In the genomic region with DNA sequence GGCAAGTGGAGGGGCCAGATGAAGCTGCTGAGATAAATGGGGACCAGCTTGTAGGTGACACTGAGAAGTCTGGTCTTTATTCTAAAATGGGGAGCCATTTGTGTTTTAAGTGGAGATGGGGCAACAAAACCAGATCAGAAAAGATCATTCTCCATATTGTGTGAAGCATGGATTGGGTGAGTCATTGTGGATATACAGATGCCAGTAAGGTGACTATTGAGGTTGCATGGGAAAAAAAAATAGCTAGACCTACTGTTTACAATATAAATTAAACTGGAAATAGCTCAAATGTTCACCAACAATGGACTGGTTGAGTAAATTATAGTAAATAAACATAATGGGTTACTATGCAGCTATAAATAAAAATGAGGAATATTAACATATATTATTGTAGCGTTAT, we compare ENCODE assay signal across 2 cellular contexts.
A peak's percentile ranks its signal among the peaks of the same experiment; 100 is the strongest.
TF ChIP-seq lines count a peak whose summit lies in the region.

No MANE protein-coding gene starts in this region.

TF ChIP-seq in SK-N-SH, 30 proteins besides CTCF, POLR2A, EP300 and RAD21 (continued from another document):
- TF ChIP-seq, protein P1, sequence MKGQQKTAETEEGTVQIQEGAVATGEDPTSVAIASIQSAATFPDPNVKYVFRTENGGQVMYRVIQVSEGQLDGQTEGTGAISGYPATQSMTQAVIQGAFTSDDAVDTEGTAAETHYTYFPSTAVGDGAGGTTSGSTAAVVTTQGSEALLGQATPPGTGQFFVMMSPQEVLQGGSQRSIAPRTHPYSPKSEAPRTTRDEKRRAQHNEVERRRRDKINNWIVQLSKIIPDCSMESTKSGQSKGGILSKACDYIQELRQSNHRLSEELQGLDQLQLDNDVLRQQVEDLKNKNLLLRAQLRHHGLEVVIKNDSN (IDR thresholded peaks at IDR 0.05; ENCODE audit: borderline replicate concordance, low read depth): no peak
- peak; percentile 64 for TF ChIP-seq JUND (IDR thresholded peaks at IDR 0.05)

TF ChIP-seq in SK-N-SH treated with all-trans-retinoic acid at 6 μM for 48 hours, 23 proteins besides CTCF, POLR2A, EP300 and RAD21 (continued from another document):
- TF ChIP-seq, protein P2, sequence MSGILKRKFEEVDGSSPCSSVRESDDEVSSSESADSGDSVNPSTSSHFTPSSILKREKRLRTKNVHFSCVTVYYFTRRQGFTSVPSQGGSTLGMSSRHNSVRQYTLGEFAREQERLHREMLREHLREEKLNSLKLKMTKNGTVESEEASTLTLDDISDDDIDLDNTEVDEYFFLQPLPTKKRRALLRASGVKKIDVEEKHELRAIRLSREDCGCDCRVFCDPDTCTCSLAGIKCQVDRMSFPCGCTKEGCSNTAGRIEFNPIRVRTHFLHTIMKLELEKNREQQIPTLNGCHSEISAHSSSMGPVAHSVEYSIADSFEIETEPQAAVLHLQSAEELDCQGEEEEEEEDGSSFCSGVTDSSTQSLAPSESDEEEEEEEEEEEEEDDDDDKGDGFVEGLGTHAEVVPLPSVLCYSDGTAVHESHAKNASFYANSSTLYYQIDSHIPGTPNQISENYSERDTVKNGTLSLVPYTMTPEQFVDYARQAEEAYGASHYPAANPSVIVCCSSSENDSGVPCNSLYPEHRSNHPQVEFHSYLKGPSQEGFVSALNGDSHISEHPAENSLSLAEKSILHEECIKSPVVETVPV (CRISPR knock-in tag; IDR thresholded peaks at IDR 0.05): no peak
- no peak for TF ChIP-seq ZFP30 (CRISPR knock-in tag; IDR thresholded peaks at IDR 0.05)
- TF ChIP-seq ZNF565 (CRISPR knock-in tag; conservative IDR thresholded peaks at IDR 0.05; ENCODE audit: low read depth): no peak
- TF ChIP-seq, protein P3, sequence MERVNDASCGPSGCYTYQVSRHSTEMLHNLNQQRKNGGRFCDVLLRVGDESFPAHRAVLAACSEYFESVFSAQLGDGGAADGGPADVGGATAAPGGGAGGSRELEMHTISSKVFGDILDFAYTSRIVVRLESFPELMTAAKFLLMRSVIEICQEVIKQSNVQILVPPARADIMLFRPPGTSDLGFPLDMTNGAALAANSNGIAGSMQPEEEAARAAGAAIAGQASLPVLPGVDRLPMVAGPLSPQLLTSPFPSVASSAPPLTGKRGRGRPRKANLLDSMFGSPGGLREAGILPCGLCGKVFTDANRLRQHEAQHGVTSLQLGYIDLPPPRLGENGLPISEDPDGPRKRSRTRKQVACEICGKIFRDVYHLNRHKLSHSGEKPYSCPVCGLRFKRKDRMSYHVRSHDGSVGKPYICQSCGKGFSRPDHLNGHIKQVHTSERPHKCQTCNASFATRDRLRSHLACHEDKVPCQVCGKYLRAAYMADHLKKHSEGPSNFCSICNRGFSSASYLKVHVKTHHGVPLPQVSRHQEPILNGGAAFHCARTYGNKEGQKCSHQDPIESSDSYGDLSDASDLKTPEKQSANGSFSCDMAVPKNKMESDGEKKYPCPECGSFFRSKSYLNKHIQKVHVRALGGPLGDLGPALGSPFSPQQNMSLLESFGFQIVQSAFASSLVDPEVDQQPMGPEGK (CRISPR knock-in tag; IDR thresholded peaks at IDR 0.05; ENCODE audit: borderline replicate concordance): no peak
- TF ChIP-seq, protein P4, sequence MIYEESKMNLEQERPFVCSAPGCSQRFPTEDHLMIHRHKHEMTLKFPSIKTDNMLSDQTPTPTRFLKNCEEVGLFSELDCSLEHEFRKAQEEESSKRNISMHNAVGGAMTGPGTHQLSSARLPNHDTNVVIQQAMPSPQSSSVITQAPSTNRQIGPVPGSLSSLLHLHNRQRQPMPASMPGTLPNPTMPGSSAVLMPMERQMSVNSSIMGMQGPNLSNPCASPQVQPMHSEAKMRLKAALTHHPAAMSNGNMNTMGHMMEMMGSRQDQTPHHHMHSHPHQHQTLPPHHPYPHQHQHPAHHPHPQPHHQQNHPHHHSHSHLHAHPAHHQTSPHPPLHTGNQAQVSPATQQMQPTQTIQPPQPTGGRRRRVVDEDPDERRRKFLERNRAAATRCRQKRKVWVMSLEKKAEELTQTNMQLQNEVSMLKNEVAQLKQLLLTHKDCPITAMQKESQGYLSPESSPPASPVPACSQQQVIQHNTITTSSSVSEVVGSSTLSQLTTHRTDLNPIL (CRISPR knock-in tag; IDR thresholded peaks at IDR 0.05; ENCODE audit: low read depth): no peak
- no peak for TF ChIP-seq ESRRG (CRISPR knock-in tag; IDR thresholded peaks at IDR 0.05)
- TF ChIP-seq BACH2 (CRISPR knock-in tag; IDR thresholded peaks at IDR 0.05; ENCODE audit: borderline replicate concordance): no peak
- no peak for TF ChIP-seq OSR1 (CRISPR knock-in tag; IDR thresholded peaks at IDR 0.05)
- no peak for TF ChIP-seq TCF4 (CRISPR knock-in tag; IDR thresholded peaks at IDR 0.05; ENCODE audit: borderline replicate concordance)
- no peak for TF ChIP-seq GLIS3 (CRISPR knock-in tag; IDR thresholded peaks at IDR 0.05)
- TF ChIP-seq, protein P5, sequence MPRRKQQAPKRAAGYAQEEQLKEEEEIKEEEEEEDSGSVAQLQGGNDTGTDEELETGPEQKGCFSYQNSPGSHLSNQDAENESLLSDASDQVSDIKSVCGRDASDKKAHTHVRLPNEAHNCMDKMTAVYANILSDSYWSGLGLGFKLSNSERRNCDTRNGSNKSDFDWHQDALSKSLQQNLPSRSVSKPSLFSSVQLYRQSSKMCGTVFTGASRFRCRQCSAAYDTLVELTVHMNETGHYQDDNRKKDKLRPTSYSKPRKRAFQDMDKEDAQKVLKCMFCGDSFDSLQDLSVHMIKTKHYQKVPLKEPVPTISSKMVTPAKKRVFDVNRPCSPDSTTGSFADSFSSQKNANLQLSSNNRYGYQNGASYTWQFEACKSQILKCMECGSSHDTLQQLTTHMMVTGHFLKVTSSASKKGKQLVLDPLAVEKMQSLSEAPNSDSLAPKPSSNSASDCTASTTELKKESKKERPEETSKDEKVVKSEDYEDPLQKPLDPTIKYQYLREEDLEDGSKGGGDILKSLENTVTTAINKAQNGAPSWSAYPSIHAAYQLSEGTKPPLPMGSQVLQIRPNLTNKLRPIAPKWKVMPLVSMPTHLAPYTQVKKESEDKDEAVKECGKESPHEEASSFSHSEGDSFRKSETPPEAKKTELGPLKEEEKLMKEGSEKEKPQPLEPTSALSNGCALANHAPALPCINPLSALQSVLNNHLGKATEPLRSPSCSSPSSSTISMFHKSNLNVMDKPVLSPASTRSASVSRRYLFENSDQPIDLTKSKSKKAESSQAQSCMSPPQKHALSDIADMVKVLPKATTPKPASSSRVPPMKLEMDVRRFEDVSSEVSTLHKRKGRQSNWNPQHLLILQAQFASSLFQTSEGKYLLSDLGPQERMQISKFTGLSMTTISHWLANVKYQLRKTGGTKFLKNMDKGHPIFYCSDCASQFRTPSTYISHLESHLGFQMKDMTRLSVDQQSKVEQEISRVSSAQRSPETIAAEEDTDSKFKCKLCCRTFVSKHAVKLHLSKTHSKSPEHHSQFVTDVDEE (CRISPR knock-in tag; IDR thresholded peaks at IDR 0.05): no peak
